In genomic region chr18:49467599-49467998, GRCh38 we compare ENCODE assay signal across 38 cellular contexts.
"Had no signal": no experiment of that assay in that cellular context is flagged by ENCODE, and none has a peak within 500 bp of the region (broad histone marks: within the 10 kb centered on the region; RNA-seq: fewer than 3 reads in every experiment).

No MANE protein-coding gene starts in this region.

- DNase-seq: activated B cell treated with CpG ODN at 0.5 μM for 24 hours; activated CD4-positive, alpha-beta memory T cell treated with anti-CD3 and anti-CD28 coated beads for 36 hours; activated CD4-positive, alpha-beta T cell treated with anti-CD3 and anti-CD28 coated beads for 4 hours; activated CD4-positive, alpha-beta T cell treated with anti-CD3 and anti-CD28 coated beads, Interleukin-2, amount 10 ng/mL, durations not matched to agents 24 days and 14 days; activated CD4-positive, alpha-beta T cell treated with anti-CD3 and anti-CD28 coated beads, Interleukin-2, amount 50 U/mL, for 1 hour; activated CD4-positive, alpha-beta T cell treated with anti-CD3 and anti-CD28 coated beads, Interleukin-2, amount 50 U/mL, for 4 hours; activated CD4-positive, CD25-positive, alpha-beta regulatory T cell treated with anti-CD3 and anti-CD28 coated beads, Interleukin-2, amount 50 U/mL, for 72 hours; activated CD8-positive, alpha-beta memory T cell treated with anti-CD3 and anti-CD28 coated beads, Interleukin-2, amount 50 U/mL, for 4 hours; activated CD8-positive, alpha-beta T cell treated with anti-CD3 and anti-CD28 coated beads for 36 hours; activated effector memory CD4-positive, alpha-beta T cell treated with anti-CD3 and anti-CD28 coated beads, Interleukin-2, amount 50 U/mL, for 16 hours; activated gamma-delta T cell treated with Interleukin-2 at 50 U/mL for 16 hours; activated naive CD4-positive, alpha-beta T cell; activated naive CD4-positive, alpha-beta T cell treated with anti-CD3 and anti-CD28 coated beads for 36 hours; activated naive CD4-positive, alpha-beta T cell treated with anti-CD3 and anti-CD28 coated beads, Interleukin-2, amount 50 U/mL, for 16 hours; activated naive CD8-positive, alpha-beta T cell treated with anti-CD3 and anti-CD28 coated beads for 36 hours; activated T-cell treated with anti-CD3 and anti-CD28 coated beads for 4 hours; activated T-cell treated with anti-CD3 and anti-CD28 coated beads, Interleukin-2, amount 50 U/mL, for 1 hour; activated T-cell treated with anti-CD3 and anti-CD28 coated beads, Interleukin-2, amount 50 U/mL, for 4 hours; activated T-cell treated with anti-CD3 and anti-CD28 coated beads, Interleukin-2, amount 50 U/mL, for 72 hours; adrenal gland; amniotic stem cell; caudate nucleus; cerebellar nuclear complex; T-helper 1 cell; T-helper 2 cell; T-helper 9 cell had no signal

- FAIRE-seq: bronchial epithelial cell, TTC549 had no signal

- H3K9me3 Mint-ChIP-seq: activated B cell treated with CpG ODN at 0.5 μM for 24 hours; activated CD4-positive, alpha-beta memory T cell treated with anti-CD3 and anti-CD28 coated beads for 36 hours; activated CD4-positive, alpha-beta T cell treated with anti-CD3 and anti-CD28 coated beads, Interleukin-2, amount 10 ng/mL, durations not matched to agents 24 days and 14 days; activated CD8-positive, alpha-beta T cell treated with anti-CD3 and anti-CD28 coated beads for 36 hours; activated naive CD4-positive, alpha-beta T cell treated with anti-CD3 and anti-CD28 coated beads for 36 hours; activated naive CD4-positive, alpha-beta T cell treated with anti-CD3 and anti-CD28 coated beads, Interleukin-2, amount 50 U/mL, for 72 hours; activated naive CD8-positive, alpha-beta T cell treated with anti-CD3 and anti-CD28 coated beads for 36 hours; activated T-cell treated with anti-CD3 and anti-CD28 coated beads, Interleukin-2, amount 50 U/mL, for 72 hours; activated T-helper 1 cell treated with anti-CD3 and anti-CD28 coated beads, Interleukin-12 subunit alpha, Interleukin-12 subunit beta, Interleukin-2, Interleukin-4 antibody, amounts not matched to agents 30 ng/mL and 10 ng/mL and 1 ng/mL, durations not matched to agents 14 hours and 24 hours and 36 hours; activated T-helper 17 cell treated with anti-CD3 and anti-CD28 coated beads, Interleukin-2, amount 50 U/mL, for 72 hours; brain; central memory CD8-positive, alpha-beta T cell; T-helper 2 cell treated with Interferon-gamma antibody and Interleukin-4, amounts not matched to agents 5 μg/mL and 100 μg/mL, for 36 hours had no signal

- H3K4me1 Mint-ChIP-seq: activated B cell treated with CpG ODN at 0.5 μM for 24 hours; activated CD4-positive, alpha-beta T cell treated with anti-CD3 and anti-CD28 coated beads, Interleukin-2, amount 10 ng/mL, durations not matched to agents 24 days and 14 days; activated naive CD8-positive, alpha-beta T cell treated with anti-CD3 and anti-CD28 coated beads for 36 hours; activated T-helper 17 cell treated with anti-CD3 and anti-CD28 coated beads, Interleukin-2, amount 50 U/mL, for 72 hours; central memory CD8-positive, alpha-beta T cell had no signal

- H3K9me3 ChIP-seq: adrenal gland, ascending aorta had no signal

- ATAC-seq: activated CD8-positive, alpha-beta T cell treated with anti-CD3 and anti-CD28 coated beads for 36 hours; activated naive CD4-positive, alpha-beta T cell treated with anti-CD3 and anti-CD28 coated beads, Interleukin-2, amount 50 U/mL, for 72 hours; activated T-cell treated with anti-CD3 and anti-CD28 coated beads, Interleukin-2, amount 50 U/mL, for 4 hours; activated T-cell treated with anti-CD3 and anti-CD28 coated beads, Interleukin-2, amount 50 U/mL, for 72 hours; activated T-helper 17 cell treated with anti-CD3 and anti-CD28 coated beads, Interleukin-2, amount 50 U/mL, for 72 hours had no signal

- H3K27ac Mint-ChIP-seq: activated B cell treated with CpG ODN at 0.5 μM for 24 hours; activated CD4-positive, alpha-beta memory T cell treated with anti-CD3 and anti-CD28 coated beads for 36 hours; activated CD4-positive, alpha-beta T cell treated with anti-CD3 and anti-CD28 coated beads, Interleukin-2, amount 10 ng/mL, durations not matched to agents 24 days and 14 days; activated CD8-positive, alpha-beta T cell treated with anti-CD3 and anti-CD28 coated beads for 36 hours; activated naive CD4-positive, alpha-beta T cell treated with anti-CD3 and anti-CD28 coated beads for 36 hours; activated naive CD4-positive, alpha-beta T cell treated with anti-CD3 and anti-CD28 coated beads, Interleukin-2, amount 50 U/mL, for 72 hours; activated naive CD8-positive, alpha-beta T cell treated with anti-CD3 and anti-CD28 coated beads for 36 hours; activated T-cell treated with anti-CD3 and anti-CD28 coated beads, Interleukin-2, amount 50 U/mL, for 72 hours; activated T-helper 1 cell treated with anti-CD3 and anti-CD28 coated beads, Interleukin-12 subunit alpha, Interleukin-12 subunit beta, Interleukin-2, Interleukin-4 antibody, amounts not matched to agents 30 ng/mL and 10 ng/mL and 1 ng/mL, durations not matched to agents 14 hours and 24 hours and 36 hours; activated T-helper 17 cell treated with anti-CD3 and anti-CD28 coated beads, Interleukin-2, amount 50 U/mL, for 72 hours; brain; T-helper 1 cell treated with Interleukin-12 subunit alpha and Interleukin-12 subunit beta and Interleukin-4 antibody, amounts not matched to agents 30 μg/mL and 1 μg/mL, for 36 hours; T-helper 2 cell treated with Interferon-gamma antibody and Interleukin-4, amounts not matched to agents 5 μg/mL and 100 μg/mL, for 36 hours had no signal

- H3K27ac ChIP-seq: adrenal gland, ascending aorta, cardiac muscle cell, VCaP had no signal

- H3K4me3 ChIP-seq: adrenal gland, ascending aorta, cardiac muscle cell had no signal

- H3K4me3 Mint-ChIP-seq: activated B cell treated with CpG ODN at 0.5 μM for 24 hours; activated CD4-positive, alpha-beta memory T cell treated with anti-CD3 and anti-CD28 coated beads for 36 hours; activated CD4-positive, alpha-beta T cell treated with anti-CD3 and anti-CD28 coated beads, Interleukin-2, amount 10 ng/mL, durations not matched to agents 24 days and 14 days; activated CD8-positive, alpha-beta T cell treated with anti-CD3 and anti-CD28 coated beads for 36 hours; activated naive CD4-positive, alpha-beta T cell treated with anti-CD3 and anti-CD28 coated beads for 36 hours; activated naive CD8-positive, alpha-beta T cell treated with anti-CD3 and anti-CD28 coated beads for 36 hours; activated T-cell treated with anti-CD3 and anti-CD28 coated beads, Interleukin-2, amount 50 U/mL, for 4 hours; activated T-cell treated with anti-CD3 and anti-CD28 coated beads, Interleukin-2, amount 50 U/mL, for 72 hours; activated T-helper 1 cell treated with anti-CD3 and anti-CD28 coated beads, Interleukin-12 subunit alpha, Interleukin-12 subunit beta, Interleukin-2, Interleukin-4 antibody, amounts not matched to agents 30 ng/mL and 10 ng/mL and 1 ng/mL, durations not matched to agents 14 hours and 24 hours and 36 hours; activated T-helper 17 cell treated with anti-CD3 and anti-CD28 coated beads, Interleukin-2, amount 50 U/mL, for 72 hours; brain; central memory CD8-positive, alpha-beta T cell; T-helper 1 cell treated with Interleukin-12 subunit alpha and Interleukin-12 subunit beta and Interleukin-4 antibody, amounts not matched to agents 30 μg/mL and 1 μg/mL, for 36 hours; T-helper 2 cell treated with Interferon-gamma antibody and Interleukin-4, amounts not matched to agents 5 μg/mL and 100 μg/mL, for 36 hours had no signal

- H3K27me3 ChIP-seq: adrenal gland, ascending aorta, cardiac muscle cell had no signal

- H3K27me3 Mint-ChIP-seq: activated CD8-positive, alpha-beta T cell treated with anti-CD3 and anti-CD28 coated beads for 36 hours; activated naive CD8-positive, alpha-beta T cell treated with anti-CD3 and anti-CD28 coated beads for 36 hours; activated T-helper 17 cell treated with anti-CD3 and anti-CD28 coated beads, Interleukin-2, amount 50 U/mL, for 72 hours; brain had no signal

- H3K36me3 Mint-ChIP-seq: activated CD4-positive, alpha-beta memory T cell treated with anti-CD3 and anti-CD28 coated beads for 36 hours; activated naive CD4-positive, alpha-beta T cell treated with anti-CD3 and anti-CD28 coated beads, Interleukin-2, amount 50 U/mL, for 72 hours; activated naive CD8-positive, alpha-beta T cell treated with anti-CD3 and anti-CD28 coated beads for 36 hours; brain had no signal

- H3K4me1 ChIP-seq: adrenal gland had no signal

- H3K36me3 ChIP-seq: adrenal gland, ascending aorta, cardiac muscle cell had no signal
